Comparison of ENCODE assay signal across 2 cellular contexts in genomic region chr9:89225587-89225986, GRCh38.
TF ChIP-seq lines count a peak whose summit lies in the region.

No MANE protein-coding gene starts in this region.

TF ChIP-seq in SK-N-SH treated with all-trans-retinoic acid at 6 μM for 48 hours, 23 proteins besides CTCF, POLR2A, EP300 and RAD21 (continued from another document):
- TF ChIP-seq, protein P1, sequence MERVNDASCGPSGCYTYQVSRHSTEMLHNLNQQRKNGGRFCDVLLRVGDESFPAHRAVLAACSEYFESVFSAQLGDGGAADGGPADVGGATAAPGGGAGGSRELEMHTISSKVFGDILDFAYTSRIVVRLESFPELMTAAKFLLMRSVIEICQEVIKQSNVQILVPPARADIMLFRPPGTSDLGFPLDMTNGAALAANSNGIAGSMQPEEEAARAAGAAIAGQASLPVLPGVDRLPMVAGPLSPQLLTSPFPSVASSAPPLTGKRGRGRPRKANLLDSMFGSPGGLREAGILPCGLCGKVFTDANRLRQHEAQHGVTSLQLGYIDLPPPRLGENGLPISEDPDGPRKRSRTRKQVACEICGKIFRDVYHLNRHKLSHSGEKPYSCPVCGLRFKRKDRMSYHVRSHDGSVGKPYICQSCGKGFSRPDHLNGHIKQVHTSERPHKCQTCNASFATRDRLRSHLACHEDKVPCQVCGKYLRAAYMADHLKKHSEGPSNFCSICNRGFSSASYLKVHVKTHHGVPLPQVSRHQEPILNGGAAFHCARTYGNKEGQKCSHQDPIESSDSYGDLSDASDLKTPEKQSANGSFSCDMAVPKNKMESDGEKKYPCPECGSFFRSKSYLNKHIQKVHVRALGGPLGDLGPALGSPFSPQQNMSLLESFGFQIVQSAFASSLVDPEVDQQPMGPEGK (CRISPR knock-in tag; IDR thresholded peaks at IDR 0.05; ENCODE audit: borderline replicate concordance) = no peak
- TF ChIP-seq ZFP30 (CRISPR knock-in tag; IDR thresholded peaks at IDR 0.05) = no peak
- no peak for TF ChIP-seq ZNF70 (CRISPR knock-in tag; IDR thresholded peaks at IDR 0.05)
- no peak for TF ChIP-seq ISL1 (CRISPR knock-in tag; IDR thresholded peaks at IDR 0.05)
- TF ChIP-seq ZNF565 (CRISPR knock-in tag; conservative IDR thresholded peaks at IDR 0.05; ENCODE audit: low read depth) = no peak
- TF ChIP-seq CSDC2 (CRISPR knock-in tag; IDR thresholded peaks at IDR 0.05) = no peak
- no peak for TF ChIP-seq TSHZ2 (CRISPR knock-in tag; IDR thresholded peaks at IDR 0.05)
- no peak for TF ChIP-seq GLIS3 (CRISPR knock-in tag; IDR thresholded peaks at IDR 0.05)

TF ChIP-seq in SK-N-SH, 30 proteins besides CTCF, POLR2A, EP300 and RAD21 (continued from another document):
- TF ChIP-seq, protein P2, sequence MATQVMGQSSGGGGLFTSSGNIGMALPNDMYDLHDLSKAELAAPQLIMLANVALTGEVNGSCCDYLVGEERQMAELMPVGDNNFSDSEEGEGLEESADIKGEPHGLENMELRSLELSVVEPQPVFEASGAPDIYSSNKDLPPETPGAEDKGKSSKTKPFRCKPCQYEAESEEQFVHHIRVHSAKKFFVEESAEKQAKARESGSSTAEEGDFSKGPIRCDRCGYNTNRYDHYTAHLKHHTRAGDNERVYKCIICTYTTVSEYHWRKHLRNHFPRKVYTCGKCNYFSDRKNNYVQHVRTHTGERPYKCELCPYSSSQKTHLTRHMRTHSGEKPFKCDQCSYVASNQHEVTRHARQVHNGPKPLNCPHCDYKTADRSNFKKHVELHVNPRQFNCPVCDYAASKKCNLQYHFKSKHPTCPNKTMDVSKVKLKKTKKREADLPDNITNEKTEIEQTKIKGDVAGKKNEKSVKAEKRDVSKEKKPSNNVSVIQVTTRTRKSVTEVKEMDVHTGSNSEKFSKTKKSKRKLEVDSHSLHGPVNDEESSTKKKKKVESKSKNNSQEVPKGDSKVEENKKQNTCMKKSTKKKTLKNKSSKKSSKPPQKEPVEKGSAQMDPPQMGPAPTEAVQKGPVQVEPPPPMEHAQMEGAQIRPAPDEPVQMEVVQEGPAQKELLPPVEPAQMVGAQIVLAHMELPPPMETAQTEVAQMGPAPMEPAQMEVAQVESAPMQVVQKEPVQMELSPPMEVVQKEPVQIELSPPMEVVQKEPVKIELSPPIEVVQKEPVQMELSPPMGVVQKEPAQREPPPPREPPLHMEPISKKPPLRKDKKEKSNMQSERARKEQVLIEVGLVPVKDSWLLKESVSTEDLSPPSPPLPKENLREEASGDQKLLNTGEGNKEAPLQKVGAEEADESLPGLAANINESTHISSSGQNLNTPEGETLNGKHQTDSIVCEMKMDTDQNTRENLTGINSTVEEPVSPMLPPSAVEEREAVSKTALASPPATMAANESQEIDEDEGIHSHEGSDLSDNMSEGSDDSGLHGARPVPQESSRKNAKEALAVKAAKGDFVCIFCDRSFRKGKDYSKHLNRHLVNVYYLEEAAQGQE (IDR thresholded peaks at IDR 0.05; ENCODE audit: low read depth, low read length) = no peak
- no peak for TF ChIP-seq FOXJ3 (CRISPR knock-in tag; IDR thresholded peaks at IDR 0.05)
- no peak for TF ChIP-seq MXI1 (IDR thresholded peaks at IDR 0.05; ENCODE audit: low read depth, low read length)
- TF ChIP-seq NRF1 (IDR thresholded peaks at IDR 0.05; ENCODE audit: low read depth, low read length) = no peak
- no peak for TF ChIP-seq ZBTB33 (IDR thresholded peaks at IDR 0.05; ENCODE audit: borderline replicate concordance, low read depth)
- no peak for TF ChIP-seq EZH2phosphoT487 (IDR thresholded peaks at IDR 0.05; ENCODE audit: borderline replicate concordance, low read depth)
- no peak for TF ChIP-seq GATA2 (CRISPR knock-in tag; IDR thresholded peaks at IDR 0.05)
- no peak for TF ChIP-seq TAF1 (IDR thresholded peaks at IDR 0.05; ENCODE audit: borderline replicate concordance, low read depth, low read length)
- TF ChIP-seq GABPA (IDR thresholded peaks at IDR 0.05; ENCODE audit: low read depth) = no peak
- TF ChIP-seq RFX5 (IDR thresholded peaks at IDR 0.05; ENCODE audit: low read length) = no peak
- TF ChIP-seq TEAD4 (IDR thresholded peaks at IDR 0.05; ENCODE audit: borderline replicate concordance, insufficient read depth) = no peak
